ENCODE assay signal across 2 cellular contexts in genomic region chrX:152844256-152844655, GRCh38.
TF ChIP-seq lines count a peak whose summit lies in the region.

No MANE protein-coding gene starts in this region.

TF ChIP-seq in K562, 482 proteins besides CTCF, POLR2A, EP300 and RAD21:
- TF ChIP-seq ZBTB11 (CRISPR knock-in tag; IDR thresholded peaks at IDR 0.05), result 0 out of 6 replicates have a peak, but pooled peaks of 1 of the 3 experiments have one; percentile 13
- TF ChIP-seq GABPA (tag; conservative IDR thresholded peaks at IDR 0.05; ENCODE audit: low read depth), result peak; percentile 3; the same call in 1 of the 2 replicates
- TF ChIP-seq TSHZ1 (CRISPR knock-in tag; IDR thresholded peaks at IDR 0.05), result no peak
- TF ChIP-seq KDM1A (IDR thresholded peaks at IDR 0.05), result 0 out of 4 replicates have a peak, but pooled peaks have one; percentile 0

TF ChIP-seq in WTC11, 78 proteins besides CTCF, POLR2A, EP300 and RAD21:
- no peak for TF ChIP-seq OVOL2 (CRISPR knock-in tag; IDR thresholded peaks at IDR 0.05; ENCODE audit: borderline replicate concordance)
- no peak for TF ChIP-seq ZNF281 (CRISPR knock-in tag; IDR thresholded peaks at IDR 0.05)
- TF ChIP-seq HMGA2 (CRISPR knock-in tag; IDR thresholded peaks at IDR 0.05), result no peak
- TF ChIP-seq NR3C1 (CRISPR knock-in tag; conservative IDR thresholded peaks at IDR 0.05; ENCODE audit: low read depth), result no peak
- no peak for TF ChIP-seq AR (CRISPR knock-in tag; IDR thresholded peaks at IDR 0.05)
- TF ChIP-seq PREB (CRISPR knock-in tag; IDR thresholded peaks at IDR 0.05; ENCODE audit: borderline replicate concordance), result no peak
- TF ChIP-seq ERG (CRISPR knock-in tag; IDR thresholded peaks at IDR 0.05), result no peak
- no peak for TF ChIP-seq ELF4 (CRISPR knock-in tag; IDR thresholded peaks at IDR 0.05; ENCODE audit: low read depth)
- no peak for TF ChIP-seq PRRX2 (CRISPR knock-in tag; IDR thresholded peaks at IDR 0.05)
- TF ChIP-seq ZNF423 (CRISPR knock-in tag; IDR thresholded peaks at IDR 0.05), result no peak
- no peak for TF ChIP-seq CDX4 (CRISPR knock-in tag; IDR thresholded peaks at IDR 0.05; ENCODE audit: borderline replicate concordance)
- TF ChIP-seq GTF2I (CRISPR knock-in tag; conservative IDR thresholded peaks at IDR 0.05), result no peak
- TF ChIP-seq SMAD4 (CRISPR knock-in tag; IDR thresholded peaks at IDR 0.05), result no peak
- no peak for TF ChIP-seq JUN (CRISPR knock-in tag; IDR thresholded peaks at IDR 0.05)
- no peak for TF ChIP-seq ZNF532 (CRISPR knock-in tag; IDR thresholded peaks at IDR 0.05; ENCODE audit: borderline replicate concordance)
- TF ChIP-seq ZBTB21 (CRISPR knock-in tag; IDR thresholded peaks at IDR 0.05; ENCODE audit: borderline replicate concordance), result no peak
- no peak for TF ChIP-seq FOXP4 (CRISPR knock-in tag; IDR thresholded peaks at IDR 0.05)
- TF ChIP-seq JAZF1 (CRISPR knock-in tag; IDR thresholded peaks at IDR 0.05), result no peak
- no peak for TF ChIP-seq EMX1 (CRISPR knock-in tag; IDR thresholded peaks at IDR 0.05)
